18 cellular contexts compared by ENCODE assay signal in the genomic region with DNA sequence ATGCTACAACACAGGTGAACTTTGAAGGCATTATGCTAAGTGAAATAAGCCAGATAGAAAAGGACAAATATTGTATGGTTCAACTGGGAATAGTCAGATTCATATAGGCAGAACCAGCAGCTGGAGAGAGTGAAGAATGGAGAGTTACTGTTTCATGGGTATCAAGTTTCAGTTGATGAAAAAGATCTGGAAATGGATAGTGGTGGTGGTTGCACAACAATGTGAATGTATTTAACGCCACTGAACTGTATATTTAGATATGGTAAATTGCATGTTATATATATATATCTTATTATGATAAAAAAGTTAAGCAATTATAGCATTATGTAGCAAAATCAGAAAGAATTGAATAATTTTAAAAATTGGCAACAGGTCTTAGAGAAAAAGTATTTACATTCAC. TPM values are rescaled to one million over a fixed set of nuclear protein-coding genes. Genes with fewer than 3 reads are reported as not detected.
DNase-seq lines count a peak whose midpoint lies in the region; ATAC-seq, FAIRE-seq and TF ChIP-seq lines count a peak whose summit lies in the region.
"Had no signal": no experiment of that assay in that cellular context is flagged by ENCODE, and none has a peak within 500 bp of the region (broad histone marks: within the 10 kb centered on the region; RNA-seq: fewer than 3 reads in every experiment).

No MANE protein-coding gene starts in this region.

- no peak for FAIRE-seq in small intestine (lab: Jason Lieb, UNC)

- peaks cover 29% of the 10 kb centered on the region for H3K36me3 Mint-ChIP-seq in GM23338 (ENCODE audit: low read depth)

- H4K20me1 ChIP-seq in GM23338 (replicated peaks; ENCODE audit: insufficient read depth), result peaks cover 28% of the 10 kb centered on the region

- TF ChIP-seq CTCF in GM23338 (conservative IDR thresholded peaks at IDR 0.05; ENCODE audit: low read depth in 2 of 2), result no peak

- no peaks in the 10 kb centered on the region; the same call in 2 of the 3 replicates for H3K9me3 Mint-ChIP-seq in GM23338
- H3K9me3 Mint-ChIP-seq: dendritic cell treated with granulocyte-macrophage colony-stimulating factor and Interleukin-4, amounts not matched to agents 40 ng/mL and 50 ng/mL, for 4 days; stimulated activated naive B cell treated with anti-CD40 and anti-IgM and Interleukin-4, amounts not matched to agents 10 μg/mL and 1 μg/mL and 100 μg/mL, for 72 hours had no signal

- H3K4me3 Mint-ChIP-seq in GM23338, result no peak overlapping the region
- H3K4me3 Mint-ChIP-seq: dendritic cell treated with granulocyte-macrophage colony-stimulating factor and Interleukin-4, amounts not matched to agents 40 ng/mL and 50 ng/mL, for 4 days; stimulated activated naive B cell treated with anti-CD40 and anti-IgM and Interleukin-4, amounts not matched to agents 10 μg/mL and 1 μg/mL and 100 μg/mL, for 72 hours had no signal

- no peak overlapping the region for H3K27ac Mint-ChIP-seq in GM23338
- H3K27ac Mint-ChIP-seq: dendritic cell treated with granulocyte-macrophage colony-stimulating factor and Interleukin-4, amounts not matched to agents 40 ng/mL and 50 ng/mL, for 4 days; stimulated activated naive B cell treated with anti-CD40 and anti-IgM and Interleukin-4, amounts not matched to agents 10 μg/mL and 1 μg/mL and 100 μg/mL, for 72 hours had no signal

- H3K27ac ChIP-seq in GM23338 (ENCODE audit: low read depth) (peak overlapping the region; percentile 73; the same call in 1 of the 2 replicates), small intestine (ENCODE audit: low read depth in 1 of 2, low read length in 1 of 2) (no peak overlapping the region)
- H3K27ac ChIP-seq: tibial nerve had no signal

- DNase-seq in DMS 273 (lab: John Stamatoyannopoulos, UW; ENCODE audit: unreplicated experiment) (peak; percentile 72), GM23338 (ENCODE audit: low spot score) (no peak), NCI-H2171 (lab: John Stamatoyannopoulos, UW) (peak; percentile 50), adipocyte (ENCODE audit: low read depth) (peak; percentile 77), small intestine (no peak), NCI-H524 (lab: John Stamatoyannopoulos, UW) (no peak), cardiac septum (ENCODE audit: low spot score) (no peak)
- DNase-seq: activated CD4-positive, CD25-positive, alpha-beta regulatory T cell; activated gamma-delta T cell treated with Interleukin-2 at 50 U/mL for 16 hours; AML-193; aorta; Caco-2; GDM1; RPMI8226; stimulated activated naive B cell treated with anti-CD40 and anti-IgM and Interleukin-4, amounts not matched to agents 10 μg/mL and 1 μg/mL and 100 μg/mL, for 72 hours had no signal

- intact Hi-C loops in cardiac septum (cut with DNase I), result no loop called here

- H3K4me1 Mint-ChIP-seq in GM23338, result peaks cover 11% of the 10 kb centered on the region

- H3K9ac ChIP-seq in adipocyte (ENCODE audit: low read length), result no peak overlapping the region

- peaks cover 5% of the 10 kb centered on the region for H3K27me3 Mint-ChIP-seq in GM23338 (ENCODE audit: insufficient read depth, low read depth, poor library complexity)
- H3K27me3 Mint-ChIP-seq: dendritic cell treated with granulocyte-macrophage colony-stimulating factor and Interleukin-4, amounts not matched to agents 40 ng/mL and 50 ng/mL, for 4 days; stimulated activated naive B cell treated with anti-CD40 and anti-IgM and Interleukin-4, amounts not matched to agents 10 μg/mL and 1 μg/mL and 100 μg/mL, for 72 hours had no signal

- H3K27me3 ChIP-seq in GM23338 (ENCODE audit: insufficient read depth), result no peaks in the 10 kb centered on the region
- no peaks in the 10 kb centered on the region for H3K27me3 ChIP-seq in adipocyte (replicated peaks; ENCODE audit: control insufficient read depth, insufficient read depth, low read length)
- H3K27me3 ChIP-seq in small intestine (ENCODE audit: control insufficient read depth in 2 of 2, insufficient read depth in 2 of 2, low read length in 2 of 2), result no peaks in the 10 kb centered on the region
- H3K27me3 ChIP-seq: tibial nerve had no signal

- no peak overlapping the region for H2AFZ ChIP-seq in GM23338

- peaks cover 9% of the 10 kb centered on the region; the same call in 1 of the 2 replicates for H3K4me1 ChIP-seq in GM23338 (ENCODE audit: insufficient read depth)
- peaks cover 4% of the 10 kb centered on the region for H3K4me1 ChIP-seq in adipocyte (ENCODE audit: control insufficient read depth, insufficient read depth, low read length)
- H3K4me1 ChIP-seq in small intestine (ENCODE audit: control insufficient read depth in 2 of 2, insufficient read depth in 1 of 2, low read depth in 1 of 2, low read length in 1 of 2), result no peaks in the 10 kb centered on the region

- H3K36me3 ChIP-seq in GM23338 (ENCODE audit: insufficient read depth) (no peaks in the 10 kb centered on the region), adipocyte (ENCODE audit: control insufficient read depth, insufficient read depth, low read length, severe bottlenecking) (no peaks in the 10 kb centered on the region), small intestine (ENCODE audit: control insufficient read depth in 2 of 2, insufficient read depth in 2 of 2, low read length in 2 of 2) (no peaks in the 10 kb centered on the region)
- H3K36me3 ChIP-seq: tibial nerve had no signal

- no peaks in the 10 kb centered on the region for H3F3A ChIP-seq in GM23338 (replicated peaks; ENCODE audit: low read depth)

- no peaks in the 10 kb centered on the region for H3K9me2 ChIP-seq in GM23338 (ENCODE audit: insufficient read depth)

- H3K79me2 ChIP-seq in GM23338 (replicated peaks; ENCODE audit: insufficient read depth), result peaks cover 81% of the 10 kb centered on the region

- ATAC-seq in GM23338 (no peak), GM21717 (IDR thresholded peaks at IDR 0.05; ENCODE audit: unreplicated experiment) (no peak)
- ATAC-seq: stimulated activated naive B cell treated with anti-CD40 and anti-IgM and Interleukin-4, amounts not matched to agents 10 μg/mL and 1 μg/mL and 100 μg/mL, for 72 hours had no signal

- no peak overlapping the region for H3K4me2 ChIP-seq in GM23338

- 56 to 72% (median 60%) methylated on average over 1 of the region's 1 CpG for WGBS in small intestine, 3 donors

- H3K9me3 ChIP-seq in adipocyte (ENCODE audit: control insufficient read depth, low read length) (no peaks in the 10 kb centered on the region), small intestine (ENCODE audit: control insufficient read depth, low read depth) (no peaks in the 10 kb centered on the region)
- H3K9me3 ChIP-seq: tibial nerve had no signal

- no peak overlapping the region for H3K4me3 ChIP-seq in GM23338
- no peak overlapping the region for H3K4me3 ChIP-seq in adipocyte (ENCODE audit: low read length)
- no peak overlapping the region for H3K4me3 ChIP-seq in small intestine (ENCODE audit: low read depth in 1 of 2, low read length in 2 of 2)
- H3K4me3 ChIP-seq: tibial nerve had no signal

TF ChIP-seq in GM23338, 12 proteins besides CTCF, POLR2A, EP300 and RAD21 (continues in another document):
- TF ChIP-seq ZNF331 (CRISPR knock-in tag; IDR thresholded peaks at IDR 0.05; ENCODE audit: low read depth) (no peak), EZH2phosphoT487 (IDR thresholded peaks at IDR 0.05; ENCODE audit: unreplicated experiment) (no peak), EZH2 (IDR thresholded peaks at IDR 0.05; ENCODE audit: low read depth, unreplicated experiment) (no peak), POLR2AphosphoS5 (IDR thresholded peaks at IDR 0.05; ENCODE audit: low read depth) (no peak), STAT1 (IDR thresholded peaks at IDR 0.05; ENCODE audit: unreplicated experiment) (no peak), NANOG (IDR thresholded peaks at IDR 0.05; ENCODE audit: borderline replicate concordance) (no peak), JUNB (IDR thresholded peaks at IDR 0.05; ENCODE audit: unreplicated experiment) (no peak), ZNF114 (CRISPR knock-in tag; IDR thresholded peaks at IDR 0.05) (no peak)
- TF ChIP-seq, protein P1, sequence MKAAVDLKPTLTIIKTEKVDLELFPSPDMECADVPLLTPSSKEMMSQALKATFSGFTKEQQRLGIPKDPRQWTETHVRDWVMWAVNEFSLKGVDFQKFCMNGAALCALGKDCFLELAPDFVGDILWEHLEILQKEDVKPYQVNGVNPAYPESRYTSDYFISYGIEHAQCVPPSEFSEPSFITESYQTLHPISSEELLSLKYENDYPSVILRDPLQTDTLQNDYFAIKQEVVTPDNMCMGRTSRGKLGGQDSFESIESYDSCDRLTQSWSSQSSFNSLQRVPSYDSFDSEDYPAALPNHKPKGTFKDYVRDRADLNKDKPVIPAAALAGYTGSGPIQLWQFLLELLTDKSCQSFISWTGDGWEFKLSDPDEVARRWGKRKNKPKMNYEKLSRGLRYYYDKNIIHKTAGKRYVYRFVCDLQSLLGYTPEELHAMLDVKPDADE (IDR thresholded peaks at IDR 0.05), result no peak

RNA-seq across cellular contexts. Expression of gene LMBR1, which starts 3.9 kb away (rescaled TPM):
- 69.1 and 90.1 TPM in 2 replicates for total RNA-seq in GM23338 (2014; rRNA removed; shearing (Covaris generic))
- polyA plus RNA-seq in GM23338 (2016; fragmentation: Nextera tagmentation; extraction: Ambion mirVana) (20.6 and 21.8 TPM in 2 replicates), small intestine (10 to 100 TPM in 1 of 3 donors, 1 to 10 TPM in 2; 4.3 to 16.3 (median 7.4) TPM)
- total RNA-seq in cardiac septum, result 40.3 TPM

Comparison
In these comparisons a context has a peak if more than half of its experiments do, and no peak if none do; other contexts are left out.
1. DNase-seq: peak in DMS 273 (single experiment), NCI-H2171 (single experiment) and adipocyte (single experiment); none in GM23338 (single experiment), small intestine (single experiment), NCI-H524 (0 of 2) and cardiac septum (single experiment).